In genomic region chr11:73139476-73140198, GRCh38 we compare ENCODE assay signal across 9 cellular contexts.
DNase-seq lines count a peak whose midpoint lies in the region; ATAC-seq and TF ChIP-seq lines count a peak whose summit lies in the region.
"Had no signal": no experiment of that assay in that cellular context is flagged by ENCODE, and none has a peak within 500 bp of the region (broad histone marks: within the 10 kb centered on the region; RNA-seq: fewer than 3 reads in every experiment).

No MANE protein-coding gene starts in this region.

- DNase-seq in GM06990 (ENCODE audit: extremely low read depth, insufficient read length) (no peak), RKO (ENCODE audit: low spot score) (peak; percentile 42), fibroblast of pulmonary artery (ENCODE audit: low read depth) (peak; percentile 69), skeletal muscle cell (ENCODE audit: low read depth) (no peak), SIG-M5 (lab: John Stamatoyannopoulos, UW) (no peak)
- no peak for DNase-seq in stimulated activated CD4-positive, alpha-beta T cell treated with anti-CD3 and anti-CD28 coated beads, Interleukin-2, amount 100 ng/mL, for 48 hours
- no peak for DNase-seq in stimulated activated CD4-positive, alpha-beta T cell treated with anti-CD3 and anti-CD28 coated beads, Interleukin-12 subunit alpha, Interleukin-12 subunit beta, amount 100 ng/mL, for 4 hours
- DNase-seq: GOT3 had no signal

- peaks cover 5% of the 10 kb centered on the region for H3K36me3 ChIP-seq in GM06990 (ENCODE audit: control insufficient read depth, insufficient read depth, low read length)

- TF ChIP-seq CTCF in GM06990 (IDR thresholded peaks at IDR 0.05; ENCODE audit: insufficient read depth, low read length, poor library complexity, severe bottlenecking) (no peak), fibroblast of pulmonary artery (IDR thresholded peaks at IDR 0.05; ENCODE audit: low read length, missing control alignments) (no peak)

- no peak for ATAC-seq in HG03439 (IDR thresholded peaks at IDR 0.05; ENCODE audit: unreplicated experiment)

- no peaks in the 10 kb centered on the region for H3K27me3 ChIP-seq in GM06990 (replicated peaks; ENCODE audit: control insufficient read depth, insufficient read depth, low read length)

- H3K4me3 ChIP-seq in GM06990 (replicated peaks; ENCODE audit: low read depth, low read length) (peak overlapping the region; percentile 82), fibroblast of pulmonary artery (replicated peaks; ENCODE audit: low read depth, low read length) (peak overlapping the region; percentile 94), skeletal muscle cell (ENCODE audit: low read depth, low read length) (peak overlapping the region; percentile 80)

Comparison
In these comparisons a context has a peak if more than half of its experiments do, and no peak if none do; other contexts are left out.
1. DNase-seq: peak in RKO (single experiment) and fibroblast of pulmonary artery (single experiment); none in GM06990 (single experiment), skeletal muscle cell (single experiment), stimulated activated CD4-positive, alpha-beta T cell treated with anti-CD3 and anti-CD28 coated beads, Interleukin-2, amount 100 ng/mL, for 48 hours (0 of 2), stimulated activated CD4-positive, alpha-beta T cell treated with anti-CD3 and anti-CD28 coated beads, Interleukin-12 subunit alpha, Interleukin-12 subunit beta, amount 100 ng/mL, for 4 hours (single experiment) and SIG-M5 (single experiment).
2. Peak in every context shown above with its lines, with median percentiles within 50 percentile points of each other: H3K4me3 ChIP-seq.